8 cellular contexts compared by ENCODE assay signal in the genomic region with DNA sequence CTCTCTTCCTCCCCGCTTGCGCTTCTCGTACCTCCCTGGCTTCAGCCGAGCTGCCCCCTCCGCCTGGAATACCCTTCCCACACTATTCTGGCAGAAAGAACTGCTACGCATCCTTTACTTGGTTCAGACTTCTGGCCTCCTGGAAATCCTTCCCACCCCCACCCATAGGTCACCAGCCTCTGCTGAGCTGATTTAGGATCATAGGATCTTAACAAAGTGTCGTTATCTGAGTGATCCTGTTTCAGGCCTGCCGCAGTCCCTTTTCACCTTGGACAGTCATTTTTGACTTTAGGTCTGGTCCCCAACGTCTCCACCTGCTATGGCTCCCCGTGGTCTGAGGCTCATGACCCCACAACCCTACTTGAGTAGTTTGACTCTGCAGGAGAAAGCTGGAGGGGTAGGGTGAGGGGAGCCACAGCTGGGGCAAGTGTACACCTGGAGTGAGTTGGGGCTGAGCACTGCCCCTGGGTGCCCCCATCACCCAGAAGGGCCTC. TPM values are rescaled to one million over a fixed set of nuclear protein-coding genes. Genes with fewer than 3 reads are reported as not detected.
A peak's percentile ranks its signal among the peaks of the same experiment; 100 is the strongest.
DNase-seq lines count a peak whose midpoint lies in the region; ATAC-seq, FAIRE-seq and TF ChIP-seq lines count a peak whose summit lies in the region.

No MANE protein-coding gene starts in this region.

- peak overlapping the region; percentile 84 to 91 (median 87) for H3K4me3 Mint-ChIP-seq in CD8-positive, alpha-beta memory T cell

- FAIRE-seq in pancreas (lab: Jason Lieb, UNC) = no peak
- no peak for FAIRE-seq in GM19239 (lab: Jason Lieb, UNC)
- FAIRE-seq in frontal cortex (lab: Jason Lieb, UNC) = no peak

- H3K4me1 ChIP-seq in CD8-positive, alpha-beta memory T cell (ENCODE audit: insufficient read depth, low read length) = peaks cover 18% of the 10 kb centered on the region
- H3K4me1 ChIP-seq in Panc1 (ENCODE audit: control insufficient read depth, insufficient read depth, low read length) (peaks cover 4% of the 10 kb centered on the region; the same call in 1 of the 2 replicates), pancreas (peaks cover 9 to 24% (median 18%) of the 10 kb centered on the region in 3 donors)

- H3K27ac Mint-ChIP-seq in CD8-positive, alpha-beta memory T cell = peak overlapping the region in 6 of 8 donors; percentile 39 to 91 (median 70)

- H3K27me3 Mint-ChIP-seq in CD8-positive, alpha-beta memory T cell = peaks cover 9 to 31% of the 10 kb centered on the region in 2 donors

- H3K27ac ChIP-seq in CD8-positive, alpha-beta memory T cell (ENCODE audit: low read depth, low read length) = peak overlapping the region; percentile 47
- no peak overlapping the region for H3K27ac ChIP-seq in Panc1 (ENCODE audit: low read length)
- peak overlapping the region in 1 of 4 donors; percentile 22 for H3K27ac ChIP-seq in pancreas

- H3K9me3 Mint-ChIP-seq in CD8-positive, alpha-beta memory T cell = no peaks in the 10 kb centered on the region

- H3K4me1 Mint-ChIP-seq in CD8-positive, alpha-beta memory T cell = peaks cover 8 to 20% (median 13%) of the 10 kb centered on the region in 3 donors

- TF ChIP-seq CTCF in Panc1 (IDR thresholded peaks at IDR 0.05) (no peak), epithelial cell of proximal tubule (conservative IDR thresholded peaks at IDR 0.05; ENCODE audit: low read depth, low read length) (no peak), pancreas (IDR thresholded peaks at IDR 0.05) (no peak)

- H3K27me3 ChIP-seq in CD8-positive, alpha-beta memory T cell (ENCODE audit: insufficient read depth, low read length, poor library complexity, severe bottlenecking) = peaks cover 5% of the 10 kb centered on the region
- H3K27me3 ChIP-seq in Panc1 (ENCODE audit: control insufficient read depth, insufficient read depth, low read length) = no peaks in the 10 kb centered on the region
- H3K27me3 ChIP-seq in pancreas = no peaks in the 10 kb centered on the region

- DNase-seq in CD8-positive, alpha-beta memory T cell = no peak
- no peak for DNase-seq in Panc1 (ENCODE audit: low read depth, low spot score)
- DNase-seq in epithelial cell of proximal tubule (ENCODE audit: low read depth) = no peak
- DNase-seq in pancreas = no peak
- no peak for DNase-seq in GM19239 (ENCODE audit: insufficient read length, low spot score)
- DNase-seq in frontal cortex (ENCODE audit: low spot score in 2 of 2) = no peak

- CTCF ChIA-PET in CD8-positive, alpha-beta memory T cell (lab: Charles Lee) = interaction anchor here (1.5 to 2.4 kb wide), 3 partner anchors 11 to 43 kb away, joined by 13 to 22 read pairs (median 13); partner anchors contain the start of gene EGR1
- CTCF ChIA-PET in Panc1 (lab: Charles Lee) = interaction anchor here (1.5 kb wide), 1 partner anchor 11 kb away, joined by 7 read pairs; no protein-coding TSS in a partner anchor

- H3K36me3 Mint-ChIP-seq in CD8-positive, alpha-beta memory T cell = no peaks in the 10 kb centered on the region

- no TSS peak for BruUV-seq in Panc1 (replicated peaks; lab: Mats Ljungman, UMichigan)

- no peaks in the 10 kb centered on the region for H3K9me3 ChIP-seq in CD8-positive, alpha-beta memory T cell (ENCODE audit: low read length)
- H3K9me3 ChIP-seq in Panc1 (ENCODE audit: control insufficient read depth, insufficient read depth, low read depth, low read length) (no peaks in the 10 kb centered on the region), pancreas (no peaks in the 10 kb centered on the region)

- in situ Hi-C loops in Panc1 (cut with HindIII; ENCODE audit: low pct_unique_long_range_greater_than_20kb, low sequenced_read_pairs) = no loop called here

- no peak; the same call in 1 of the 2 replicates for ATAC-seq in Panc1
- peak in 2 of 4 donors; percentile 0 to 1 for ATAC-seq in pancreas
- no peak for ATAC-seq in GM19395 (IDR thresholded peaks at IDR 0.05; ENCODE audit: unreplicated experiment)
- no peak for ATAC-seq in GM19023 (IDR thresholded peaks at IDR 0.05; ENCODE audit: unreplicated experiment)

- peak overlapping the region; percentile 62 for H3K4me3 ChIP-seq in CD8-positive, alpha-beta memory T cell (ENCODE audit: low read length)
- peak overlapping the region; percentile 45 to 56 for H3K4me3 ChIP-seq in Panc1 (ENCODE audit: low read depth in 2 of 2, low read length in 2 of 2)
- peak overlapping the region; percentile 63 for H3K4me3 ChIP-seq in epithelial cell of proximal tubule (ENCODE audit: low read depth, low read length)
- peak overlapping the region; percentile 12 to 57 (median 39) for H3K4me3 ChIP-seq in pancreas

- 23 to 36% methylated on average over 10 of the region's 10 CpGs for WGBS in pancreas, 2 donors

- POLR2A ChIA-PET in CD8-positive, alpha-beta memory T cell (lab: Charles Lee) = interaction anchor here (0.6 to 1.3 kb wide), 3 partner anchors 26 to 83 kb away, joined by 3 to 9 read pairs (median 3); partner anchors contain the start of gene EGR1
- POLR2A ChIA-PET in Panc1 (lab: Charles Lee) = interaction anchor here (0.6 kb wide), 2 partner anchors 47 to 51 kb away, joined by 4 to 10 read pairs; no protein-coding TSS in a partner anchor

- no peaks in the 10 kb centered on the region for H3K36me3 ChIP-seq in CD8-positive, alpha-beta memory T cell (ENCODE audit: insufficient read depth, low read length)
- H3K36me3 ChIP-seq in Panc1 (ENCODE audit: control insufficient read depth, insufficient read depth, low read length) (no peaks in the 10 kb centered on the region), pancreas (no peaks in the 10 kb centered on the region)

- intact Hi-C loops in Panc1 (cut with micrococcal nuclease; ENCODE audit: unreplicated experiment) (no loop called here), pancreas (cut with DNase I) (no loop called here)

RNA-seq across cellular contexts. Expression of gene EGR1, which starts 27.3 kb away (rescaled TPM):
- 10 to 100 TPM; 11.8 to 12.2 TPM for total RNA-seq in CD8-positive, alpha-beta memory T cell
- 0.99 TPM for polyA plus RNA-seq in CD8-positive, alpha-beta memory T cell
- total RNA-seq in Panc1 (2021; ENCODE audit: unreplicated experiment) = 12.0 TPM
- 14.0 TPM for polyA plus RNA-seq in Panc1 (2012; ENCODE audit: insufficient read length)
- total RNA-seq in epithelial cell of proximal tubule = 2.2 and 6.7 TPM in 2 replicates
- total RNA-seq in pancreas = 10 to 100 TPM; 16.4 to 33.0 (median 26.9) TPM
- polyA plus RNA-seq in pancreas = 100 to 1,000 TPM in 1 of 2 donors, 10 to 100 TPM in 1; 41.0 to 120 TPM
- total RNA-seq in frontal cortex = 0.82 TPM

RNA-seq across cellular contexts. Expression of gene ETF1, which starts 50.4 kb away (rescaled TPM):
- total RNA-seq in CD8-positive, alpha-beta memory T cell = 100 to 1,000 TPM; 239 to 246 TPM
- 29.4 TPM for polyA plus RNA-seq in CD8-positive, alpha-beta memory T cell
- total RNA-seq in Panc1 (2021; ENCODE audit: unreplicated experiment) (168 TPM), epithelial cell of proximal tubule (65.1 and 125 TPM in 2 replicates), pancreas (10 to 100 TPM; 29.9 to 54.0 (median 36.4) TPM), frontal cortex (71.7 TPM)
- polyA plus RNA-seq in Panc1 (2012; ENCODE audit: insufficient read length) = 82.6 TPM
- 10 to 100 TPM; 14.7 to 30.5 TPM for polyA plus RNA-seq in pancreas

RNA-seq across cellular contexts. Expression of gene REEP2, which starts 53.7 kb away (rescaled TPM):
- 1 to 10 TPM; 5.0 to 6.6 TPM for total RNA-seq in CD8-positive, alpha-beta memory T cell
- polyA plus RNA-seq in CD8-positive, alpha-beta memory T cell = 0.24 TPM
- total RNA-seq in Panc1 (2021; ENCODE audit: unreplicated experiment) = 6.5 TPM
- polyA plus RNA-seq in Panc1 (2012; ENCODE audit: insufficient read length) = 13.3 TPM
- 9.9 and 30.6 TPM in 2 replicates for total RNA-seq in epithelial cell of proximal tubule
- 1 to 10 TPM in 3 of 6 donors, under 1 TPM in 3; 0.41 to 3.3 (median 1.3) TPM for total RNA-seq in pancreas
- polyA plus RNA-seq in pancreas = 10 to 100 TPM; 12.4 to 22.6 TPM
- total RNA-seq in frontal cortex = 70.9 TPM
